Comparison of ENCODE assay signal across 20 cellular contexts in the genomic region with DNA sequence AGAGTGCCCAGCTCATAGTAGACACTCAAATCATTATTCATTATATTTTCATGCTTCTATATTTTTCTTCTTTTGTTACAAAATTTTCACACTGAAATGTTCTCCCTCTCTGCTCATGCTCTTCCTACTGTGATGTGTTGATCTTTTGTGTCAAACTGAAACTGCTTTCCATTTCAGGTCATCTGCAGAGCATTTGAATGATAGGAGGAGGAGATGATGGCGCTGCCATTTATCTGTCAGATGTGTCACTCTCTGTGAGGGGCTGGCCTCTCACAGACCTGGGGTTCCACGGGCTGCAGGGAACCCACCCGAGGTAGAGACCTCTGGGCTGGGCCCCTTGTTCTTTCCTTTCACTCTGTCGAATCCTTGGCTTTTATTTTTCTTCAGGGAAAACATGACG. TPM values are rescaled to one million over a fixed set of nuclear protein-coding genes. Genes with fewer than 3 reads are reported as not detected.
DNase-seq lines count a peak whose midpoint lies in the region; ATAC-seq and TF ChIP-seq lines count a peak whose summit lies in the region.
"Had no signal": no experiment of that assay in that cellular context is flagged by ENCODE, and none has a peak within 500 bp of the region (broad histone marks: within the 10 kb centered on the region; RNA-seq: fewer than 3 reads in every experiment).

No MANE protein-coding gene starts in this region.

- no peaks in the 10 kb centered on the region for H3K36me3 Mint-ChIP-seq in chondrocyte (ENCODE audit: low read depth)
- H3K36me3 Mint-ChIP-seq in T-helper 2 cell treated with Interferon-gamma antibody and Interleukin-4, amounts not matched to agents 5 μg/mL and 100 μg/mL, for 36 hours (ENCODE audit: low read depth), result no peaks in the 10 kb centered on the region
- H3K36me3 Mint-ChIP-seq: IgD-negative memory B cell had no signal

- CTCF ChIA-PET in AG04449 (lab: Yijun Ruan, JAX), result interaction anchor here (0.7 to 8.4 kb wide), 7 partner anchors 14 to 209 kb away, joined by 3 to 298 read pairs (median 42); a partner anchor contains a TSS

- H3K9me3 Mint-ChIP-seq in chondrocyte (ENCODE audit: low read depth), result no peaks in the 10 kb centered on the region
- H3K9me3 Mint-ChIP-seq in T-helper 2 cell treated with Interferon-gamma antibody and Interleukin-4, amounts not matched to agents 5 μg/mL and 100 μg/mL, for 36 hours, result no peaks in the 10 kb centered on the region

- peak overlapping the region; percentile 42 for H3K27ac Mint-ChIP-seq in chondrocyte (ENCODE audit: unreplicated experiment)
- H3K27ac Mint-ChIP-seq in T-helper 2 cell treated with Interferon-gamma antibody and Interleukin-4, amounts not matched to agents 5 μg/mL and 100 μg/mL, for 36 hours, result no peak overlapping the region
- H3K27ac Mint-ChIP-seq: activated CD4-positive, alpha-beta T cell treated with anti-CD3 and anti-CD28 coated beads for 36 hours had no signal

- ATAC-seq in GM18907 (IDR thresholded peaks at IDR 0.05; ENCODE audit: unreplicated experiment), result peak; percentile 48
- peak; percentile 43 for ATAC-seq in HG03342 (IDR thresholded peaks at IDR 0.05; ENCODE audit: unreplicated experiment)
- ATAC-seq: activated CD4-positive, alpha-beta T cell treated with anti-CD3 and anti-CD28 coated beads for 36 hours; body of pancreas had no signal

- POLR2A ChIA-PET in AG04449 (lab: Yijun Ruan, JAX), result no interaction called here

- TF ChIP-seq CTCF in AG04449 (IDR thresholded peaks at IDR 0.05; ENCODE audit: insufficient read depth, low read length, missing control alignments) (no peak), chondrocyte (IDR thresholded peaks at IDR 0.05) (no peak)

- peaks cover 45% of the 10 kb centered on the region for H3K4me1 Mint-ChIP-seq in chondrocyte (ENCODE audit: low read depth)
- peaks cover 3% of the 10 kb centered on the region for H3K4me1 Mint-ChIP-seq in T-helper 2 cell treated with Interferon-gamma antibody and Interleukin-4, amounts not matched to agents 5 μg/mL and 100 μg/mL, for 36 hours (ENCODE audit: low read depth)

- H3K27me3 Mint-ChIP-seq in chondrocyte (ENCODE audit: low read depth), result no peaks in the 10 kb centered on the region
- H3K27me3 Mint-ChIP-seq in T-helper 2 cell treated with Interferon-gamma antibody and Interleukin-4, amounts not matched to agents 5 μg/mL and 100 μg/mL, for 36 hours (ENCODE audit: low read depth), result peaks cover 5% of the 10 kb centered on the region

- H3K4me3 ChIP-seq in AG04449 (ENCODE audit: low read depth, low read length), result 0 out of 2 replicates have a peak overlapping the region, but pooled peaks have one; percentile 9
- H3K4me3 ChIP-seq: body of pancreas, spleen, upper lobe of left lung had no signal

- DNase-seq in AG04449 (ENCODE audit: low read depth, low spot score), result no peak
- no peak for DNase-seq in chondrocyte (ENCODE audit: low spot score)
- no peak for DNase-seq in T-helper 2 cell treated with Interferon-gamma antibody and Interleukin-4, amounts not matched to agents 5 μg/mL and 100 μg/mL, for 36 hours (ENCODE audit: low spot score)
- DNase-seq in NCI-H748 treated with DMSO at 0.1 percent for 48 hours (lab: John Stamatoyannopoulos, UW), result no peak
- no peak for DNase-seq in kidney tubule cell (ENCODE audit: low spot score)
- DNase-seq in hypothalamus (lab: John Stamatoyannopoulos, UW), result no peak
- DNase-seq: ACHN; activated CD4-positive, alpha-beta T cell treated with anti-CD3 and anti-CD28 coated beads for 36 hours; body of pancreas; DND-41; effector CD8-positive, alpha-beta T cell; NCI-H187 treated with DMSO at 0.1 percent for 48 hours; NCI-H82; spleen; upper lobe of left lung had no signal

- no peak overlapping the region for H3K4me3 Mint-ChIP-seq in chondrocyte (ENCODE audit: unreplicated experiment)
- H3K4me3 Mint-ChIP-seq in T-helper 2 cell treated with Interferon-gamma antibody and Interleukin-4, amounts not matched to agents 5 μg/mL and 100 μg/mL, for 36 hours, result no peak overlapping the region
- H3K4me3 Mint-ChIP-seq: activated CD4-positive, alpha-beta T cell treated with anti-CD3 and anti-CD28 coated beads for 36 hours had no signal

RNA-seq across cellular contexts. Expression of a gene that starts 41.1 kb away (rescaled TPM):
- not detected in 3 replicates for total RNA-seq in chondrocyte
- total RNA-seq: activated CD4-positive, alpha-beta T cell treated with anti-CD3 and anti-CD28 coated beads for 36 hours; body of pancreas; kidney epithelial cell; myocyte; spleen; upper lobe of left lung had no signal

RNA-seq across cellular contexts. Expression of a gene that starts 51.5 kb away (rescaled TPM):
- total RNA-seq in chondrocyte, result not detected in 3 replicates
- total RNA-seq: activated CD4-positive, alpha-beta T cell treated with anti-CD3 and anti-CD28 coated beads for 36 hours; body of pancreas; kidney epithelial cell; spleen; upper lobe of left lung had no signal

RNA-seq across cellular contexts. Expression of a gene that starts 59.3 kb away (rescaled TPM):
- 0.30 to 0.46 TPM in 2 of 3 replicates, not detected in the other for total RNA-seq in chondrocyte
- total RNA-seq: activated CD4-positive, alpha-beta T cell treated with anti-CD3 and anti-CD28 coated beads for 36 hours; kidney epithelial cell; myocyte; spleen had no signal
